In the genomic region with DNA sequence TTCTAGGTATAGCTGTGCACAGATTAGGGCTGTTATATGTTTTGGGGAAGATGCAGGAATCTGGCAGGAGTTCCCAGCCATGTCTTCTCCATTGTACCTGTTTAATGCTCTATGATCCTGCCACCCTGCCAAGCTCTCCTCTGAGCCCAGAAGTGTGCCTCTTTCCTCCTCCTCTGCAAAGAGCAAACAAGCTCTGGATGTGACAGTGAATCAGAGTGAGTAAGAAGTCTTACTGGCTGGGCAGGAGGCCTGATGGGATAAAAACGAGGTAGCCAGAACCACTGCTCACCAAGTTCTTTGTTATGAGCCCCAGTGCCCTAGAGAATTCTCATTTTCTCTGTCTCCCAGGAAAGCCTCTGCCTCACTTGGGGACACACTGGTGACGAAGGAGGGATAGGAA, we compare ENCODE assay signal across 17 cellular contexts.
DNase-seq lines count a peak whose midpoint lies in the region; FAIRE-seq and TF ChIP-seq lines count a peak whose summit lies in the region.
"Had no signal": no experiment of that assay in that cellular context is flagged by ENCODE, and none has a peak within 500 bp of the region (broad histone marks: within the 10 kb centered on the region; RNA-seq: fewer than 3 reads in every experiment).

No MANE protein-coding gene starts in this region.

- no peaks in the 10 kb centered on the region for H3K36me3 ChIP-seq in bronchial epithelial cell (ENCODE audit: control insufficient read depth, insufficient read depth, low read length)
- H3K36me3 ChIP-seq: HAP-1 had no signal

- no peaks in the 10 kb centered on the region for H3K9me3 Mint-ChIP-seq in activated T-helper 2 cell treated with anti-CD3 and anti-CD28 coated beads, Interferon-gamma antibody, Interleukin-2, Interleukin-4, amounts not matched to agents 10 μg/mL and 5 μg/mL and 100 μg/mL, durations not matched to agents 14 hours and 24 hours and 36 hours

- no peaks in the 10 kb centered on the region for H3K27me3 Mint-ChIP-seq in activated T-helper 2 cell treated with anti-CD3 and anti-CD28 coated beads, Interferon-gamma antibody, Interleukin-2, Interleukin-4, amounts not matched to agents 10 μg/mL and 5 μg/mL and 100 μg/mL, durations not matched to agents 14 hours and 24 hours and 36 hours (ENCODE audit: low read depth)
- H3K27me3 Mint-ChIP-seq: CD4-positive, alpha-beta memory T cell had no signal

- no peak for FAIRE-seq in bronchial epithelial cell (lab: Jason Lieb, UNC)
- FAIRE-seq: G401.6, GM12892, H54 had no signal

- H3K4me3 Mint-ChIP-seq in activated T-helper 2 cell treated with anti-CD3 and anti-CD28 coated beads, Interferon-gamma antibody, Interleukin-2, Interleukin-4, amounts not matched to agents 10 μg/mL and 5 μg/mL and 100 μg/mL, durations not matched to agents 14 hours and 24 hours and 36 hours (ENCODE audit: low read depth): no peak overlapping the region
- H3K4me3 Mint-ChIP-seq: HFFc6 had no signal

- POLR2A ChIA-PET in RWPE1 (lab: Yijun Ruan, JAX; ENCODE audit: low non-redundant PET): no interaction called here

- CTCF ChIA-PET in RWPE1 (lab: Yijun Ruan, JAX): no interaction called here

- TF ChIP-seq CTCF in bronchial epithelial cell (IDR thresholded peaks at IDR 0.05; ENCODE audit: insufficient read depth, low read length, severe bottlenecking): no peak
- TF ChIP-seq CTCF in fibroblast of mammary gland (conservative IDR thresholded peaks at IDR 0.05; ENCODE audit: control insufficient read depth, insufficient read depth, low read depth, low read length): no peak
- TF ChIP-seq CTCF in RWPE1 (conservative IDR thresholded peaks at IDR 0.05; ENCODE audit: low read depth): no peak

- H3K36me3 Mint-ChIP-seq in activated T-helper 2 cell treated with anti-CD3 and anti-CD28 coated beads, Interferon-gamma antibody, Interleukin-2, Interleukin-4, amounts not matched to agents 10 μg/mL and 5 μg/mL and 100 μg/mL, durations not matched to agents 14 hours and 24 hours and 36 hours (ENCODE audit: low read depth): no peaks in the 10 kb centered on the region
- H3K36me3 Mint-ChIP-seq: CD4-positive, alpha-beta memory T cell had no signal

- H3K4me3 ChIP-seq in bronchial epithelial cell (ENCODE audit: low read depth, low read length) (no peak overlapping the region), fibroblast of mammary gland (ENCODE audit: control insufficient read depth, low read depth, low read length) (no peak overlapping the region)
- H3K4me3 ChIP-seq: HAP-1 had no signal

- DNase-seq in bronchial epithelial cell (ENCODE audit: low read depth) (peak; percentile 49), fibroblast of mammary gland (ENCODE audit: low read depth) (peak; percentile 26), occipital lobe (lab: John Stamatoyannopoulos, UW) (peak; percentile 28), RWPE1 (ENCODE audit: low spot score) (no peak)
- DNase-seq in activated naive CD4-positive, alpha-beta T cell treated with anti-CD3 and anti-CD28 coated beads, Interleukin-2, amount 50 U/mL, for 16 hours: no peak
- no peak for DNase-seq in activated T-helper 2 cell treated with anti-CD3 and anti-CD28 coated beads, Interferon-gamma antibody, Interleukin-2, Interleukin-4, amounts not matched to agents 10 μg/mL and 5 μg/mL and 100 μg/mL, durations not matched to agents 14 hours and 24 hours and 36 hours (ENCODE audit: low spot score)
- DNase-seq: Calu3; CD4-positive, alpha-beta memory T cell; COR-L47; DMS53; DMS79 treated with DMSO at 0.1 percent for 48 hours; GOT3; HFFc6 had no signal

- H3K4me1 Mint-ChIP-seq in activated T-helper 2 cell treated with anti-CD3 and anti-CD28 coated beads, Interferon-gamma antibody, Interleukin-2, Interleukin-4, amounts not matched to agents 10 μg/mL and 5 μg/mL and 100 μg/mL, durations not matched to agents 14 hours and 24 hours and 36 hours (ENCODE audit: low read depth): no peaks in the 10 kb centered on the region
- H3K4me1 Mint-ChIP-seq: CD4-positive, alpha-beta memory T cell had no signal

- H3K27ac ChIP-seq in RWPE1: no peak overlapping the region

- H3K27me3 ChIP-seq in bronchial epithelial cell (ENCODE audit: control insufficient read depth, insufficient read depth, low read length): no peaks in the 10 kb centered on the region

- H3K27ac Mint-ChIP-seq in activated T-helper 2 cell treated with anti-CD3 and anti-CD28 coated beads, Interferon-gamma antibody, Interleukin-2, Interleukin-4, amounts not matched to agents 10 μg/mL and 5 μg/mL and 100 μg/mL, durations not matched to agents 14 hours and 24 hours and 36 hours: no peak overlapping the region
- H3K27ac Mint-ChIP-seq: CD4-positive, alpha-beta memory T cell; HFFc6 had no signal

- intact Hi-C loops in activated T-helper 2 cell treated with anti-CD3 and anti-CD28 coated beads, Interferon-gamma antibody, Interleukin-2, Interleukin-4, amounts not matched to agents 10 μg/mL and 5 μg/mL and 100 μg/mL, durations not matched to agents 14 hours and 24 hours and 36 hours (cut with micrococcal nuclease): no loop called here

Comparison
In these comparisons a context has a peak if more than half of its experiments do, and no peak if none do; other contexts are left out.
1. DNase-seq: peak in bronchial epithelial cell (single experiment), fibroblast of mammary gland (single experiment) and occipital lobe (single experiment); none in activated naive CD4-positive, alpha-beta T cell treated with anti-CD3 and anti-CD28 coated beads, Interleukin-2, amount 50 U/mL, for 16 hours (single experiment), activated T-helper 2 cell treated with anti-CD3 and anti-CD28 coated beads, Interferon-gamma antibody, Interleukin-2, Interleukin-4, amounts not matched to agents 10 μg/mL and 5 μg/mL and 100 μg/mL, durations not matched to agents 14 hours and 24 hours and 36 hours (single experiment) and RWPE1 (single experiment).